8 cellular contexts compared by ENCODE assay signal in genomic region chr16:2777231-2777902, GRCh38. TPM values are rescaled to one million over a fixed set of nuclear protein-coding genes. Genes with fewer than 3 reads are reported as not detected.
DNase-seq lines count a peak whose midpoint lies in the region; ATAC-seq and TF ChIP-seq lines count a peak whose summit lies in the region.

Gene ELOB, minus strand, starts transcription at chr16:2777280. Its CDS starts 41 bp downstream, at chr16:2777239.

- intact Hi-C loops in colonic mucosa (cut with DNase I) (no loop called here), left colon (cut with DNase I, micrococcal nuclease) (no loop called here)

- H3K27ac ChIP-seq in AG04450 (ENCODE audit: low read depth, low read length), result peak within 1 kb of the TSS; percentile 92
- H3K27ac ChIP-seq in colonic mucosa, result peak within 1 kb of the TSS; percentile 96

- H3K9me3 ChIP-seq in AG04450 (ENCODE audit: control insufficient read depth, insufficient read depth, low read length) (no peaks in the 10 kb centered on the region; the same call in 1 of the 2 replicates), colonic mucosa (no peaks in the 10 kb centered on the region)

- POLR2A ChIA-PET in AG04450 (lab: Yijun Ruan, JAX), result interaction anchor here (1.0 to 3.7 kb wide), 3 partner anchors 14 to 95 kb away, joined by 3 to 17 read pairs (median 3); partner anchors contain the start of genes KCTD5 and SRRM2

- peaks cover 3% of the 10 kb centered on the region for H3K36me3 ChIP-seq in colonic mucosa

- H3K4me3 ChIP-seq in AG04450 (ENCODE audit: low read depth, low read length) (peak within 1 kb of the TSS; percentile 96), colonic mucosa (peak within 1 kb of the TSS; percentile 86)

- peaks cover 6% of the 10 kb centered on the region for H3K4me1 ChIP-seq in colonic mucosa

- TF ChIP-seq CTCF in AG04450 (IDR thresholded peaks at IDR 0.05; ENCODE audit: low read depth, low read length), result no peak
- TF ChIP-seq CTCF in colonic mucosa (IDR thresholded peaks at IDR 0.05), result no peak

- peak within 1 kb of the TSS; percentile 100 for H3K9ac ChIP-seq in colonic mucosa (ENCODE audit: low read depth in 2 of 2, low read length in 2 of 2)

- CTCF ChIA-PET in AG04450 (lab: Charles Lee), result interaction anchor here (1.7 kb wide), 1 partner anchor 90 kb away, joined by 9 read pairs; no protein-coding TSS in a partner anchor

- ATAC-seq in GM18867 (IDR thresholded peaks at IDR 0.05; ENCODE audit: unreplicated experiment) (peak; percentile 79), HG03135 (IDR thresholded peaks at IDR 0.05; ENCODE audit: unreplicated experiment) (peak; percentile 65), left colon (peak; percentile 89)

- H3K27me3 ChIP-seq in AG04450 (ENCODE audit: control insufficient read depth, insufficient read depth, low read length) (no peaks in the 10 kb centered on the region), colonic mucosa (no peaks in the 10 kb centered on the region)

- DNase-seq in AG04450 (ENCODE audit: low read depth, low spot score) (peak; percentile 18), NCI-H446 (lab: John Stamatoyannopoulos, UW) (peak; percentile 46 to 83), colonic mucosa (peak; percentile 89), left colon (peak; percentile 82 to 91)
- DNase-seq in activated CD4-positive, alpha-beta T cell treated with anti-CD3 and anti-CD28 coated beads for 48 hours, result peak; percentile 92
- DNase-seq in stimulated activated CD4-positive, alpha-beta T cell treated with anti-CD3 and anti-CD28 coated beads, Interleukin-1b, Interleukin-23, amount 100 ng/mL, for 4 hours (ENCODE audit: low read depth in 2 of 2), result peak; percentile 85 to 90

RNA-seq across cellular contexts. Expression of gene ELOB, which starts in this region (rescaled TPM):
- 146 and 230 TPM in 2 replicates for polyA plus RNA-seq in AG04450 (2011; rRNA removed)
- 64.6 and 91.4 TPM in 2 replicates for polyA minus RNA-seq in AG04450 (2011; rRNA and poly(A)+ RNA removed)
- 100 to 1,000 TPM; 230 to 333 TPM for total RNA-seq in colonic mucosa
- 100 to 1,000 TPM; 209 to 336 TPM for total RNA-seq in left colon

Comparison
In these comparisons a context has a peak if more than half of its experiments do, and no peak if none do; other contexts are left out.
1. Peak in every context shown above with its lines: DNase-seq, ATAC-seq, H3K4me3 ChIP-seq and H3K27ac ChIP-seq.
2. DNase-seq: peak in every context shown above with its lines; median percentile 92 in activated CD4-positive, alpha-beta T cell treated with anti-CD3 and anti-CD28 coated beads for 48 hours; 89 in colonic mucosa; 88 in stimulated activated CD4-positive, alpha-beta T cell treated with anti-CD3 and anti-CD28 coated beads, Interleukin-1b, Interleukin-23, amount 100 ng/mL, for 4 hours; 86 in left colon; 64 in NCI-H446; 18 in AG04450.